Comparison of ENCODE assay signal across 26 cellular contexts in genomic region chr7:65449505-65449852, GRCh38.
A peak's percentile ranks its signal among the peaks of the same experiment; 100 is the strongest.
DNase-seq lines count a peak whose midpoint lies in the region; ATAC-seq and TF ChIP-seq lines count a peak whose summit lies in the region.
"Had no signal": no experiment of that assay in that cellular context is flagged by ENCODE, and none has a peak within 500 bp of the region (broad histone marks: within the 10 kb centered on the region; RNA-seq: fewer than 3 reads in every experiment).

No MANE protein-coding gene starts in this region.

- peak overlapping the region; percentile 21 for H3K9ac ChIP-seq in Loucy (ENCODE audit: low read depth, low read length, poor library complexity, severe bottlenecking)

- no peaks in the 10 kb centered on the region for H3K36me3 Mint-ChIP-seq in mesothelial cell of epicardium
- H3K36me3 Mint-ChIP-seq: activated naive CD8-positive, alpha-beta T cell; CD8-positive, alpha-beta T cell had no signal

- no peaks in the 10 kb centered on the region for H4K20me1 ChIP-seq in Loucy (ENCODE audit: insufficient read depth, low read length, poor library complexity, severe bottlenecking)

- H3K36me3 ChIP-seq in A673 (ENCODE audit: insufficient read depth, low read length, poor library complexity, severe bottlenecking) (no peaks in the 10 kb centered on the region), Loucy (ENCODE audit: insufficient read depth, low read length) (no peaks in the 10 kb centered on the region), breast epithelium (no peaks in the 10 kb centered on the region)
- H3K36me3 ChIP-seq: ascending aorta, neutrophil had no signal

- H3K4me3 ChIP-seq in A673 (ENCODE audit: low read depth, low read length, poor library complexity, severe bottlenecking) (no peak overlapping the region), Loucy (ENCODE audit: low read length, poor library complexity, severe bottlenecking) (peak overlapping the region; percentile 28), breast epithelium (no peak overlapping the region)
- H3K4me3 ChIP-seq: ascending aorta, lung, psoas muscle had no signal

- BruUV-seq in A673 (replicated peaks; lab: Mats Ljungman, UMichigan): no TSS peak

- DNase-seq in A673 (ENCODE audit: low spot score) (peak; percentile 92), breast epithelium (ENCODE audit: low spot score in 2 of 2) (no peak), mesothelial cell of epicardium (ENCODE audit: low spot score in 2 of 2, unreplicated experiment in 2 of 2) (no peak), left lobe of liver (ENCODE audit: low spot score) (no peak), SW480 (ENCODE audit: low spot score) (no peak)
- no peak for DNase-seq in activated T-cell treated with anti-CD3 and anti-CD28 coated beads, Interleukin-2, amount 50 U/mL, for 48 hours
- DNase-seq: activated CD4-positive, alpha-beta T cell treated with anti-CD3 and anti-CD28 coated beads for 36 hours; activated effector memory CD4-positive, alpha-beta T cell treated with Interleukin-2 at 50 U/mL for 16 hours; activated T-cell treated with anti-CD3 and anti-CD28 coated beads for 4 hours; CD8-positive, alpha-beta T cell; islet precursor cell; NCI-H1417 treated with DMSO at 0.1 percent for 48 hours; NCI-H2081; NCI-H2227 treated with DMSO at 0.1 percent for 48 hours; psoas muscle; RPMI8226; T-helper 2 cell had no signal

- ATAC-seq in left lobe of liver (no peak), GM18867 (IDR thresholded peaks at IDR 0.05; ENCODE audit: unreplicated experiment) (no peak)
- ATAC-seq: CD8-positive, alpha-beta T cell; psoas muscle had no signal

- no peak overlapping the region for H3K4me3 Mint-ChIP-seq in mesothelial cell of epicardium
- H3K4me3 Mint-ChIP-seq: activated CD4-positive, alpha-beta T cell treated with anti-CD3 and anti-CD28 coated beads for 36 hours; activated naive CD8-positive, alpha-beta T cell; CD8-positive, alpha-beta T cell; central memory CD8-positive, alpha-beta T cell; dendritic cell treated with granulocyte-macrophage colony-stimulating factor and Interleukin-4, amounts not matched to agents 40 ng/mL and 50 ng/mL, for 4 days; stimulated activated naive CD8-positive, alpha-beta T cell treated with anti-CD3 and anti-CD28 coated beads, Interleukin-15, Interleukin-2, amounts not matched to agents 100 ng/mL and 50 ng/mL, for 24 hours had no signal

- peak overlapping the region; percentile 53 for H3K4me2 ChIP-seq in Loucy (ENCODE audit: low read depth, low read length, poor library complexity, severe bottlenecking)

- TF ChIP-seq CTCF in A673 (conservative IDR thresholded peaks at IDR 0.05; ENCODE audit: low read depth, low read length): no peak
- TF ChIP-seq CTCF in Loucy (conservative IDR thresholded peaks at IDR 0.05; ENCODE audit: low read length): no peak
- no peak for TF ChIP-seq CTCF in breast epithelium (IDR thresholded peaks at IDR 0.05)
- TF ChIP-seq CTCF in mesothelial cell of epicardium (IDR thresholded peaks at IDR 0.05; ENCODE audit: unreplicated experiment): no peak

- H3K27me3 ChIP-seq in A673 (replicated peaks; ENCODE audit: insufficient read depth, low read depth, low read length, poor library complexity) (no peaks in the 10 kb centered on the region), Loucy (ENCODE audit: insufficient read depth, low read length, poor library complexity, severe bottlenecking) (no peaks in the 10 kb centered on the region), breast epithelium (no peaks in the 10 kb centered on the region)
- H3K27me3 ChIP-seq: ascending aorta had no signal

- no peak for TF ChIP-seq POLR2A in breast epithelium (IDR thresholded peaks at IDR 0.05)

- H3K27ac Mint-ChIP-seq in mesothelial cell of epicardium: peak overlapping the region; percentile 84
- H3K27ac Mint-ChIP-seq: activated CD4-positive, alpha-beta T cell treated with anti-CD3 and anti-CD28 coated beads for 36 hours; activated naive CD8-positive, alpha-beta T cell; CD8-positive, alpha-beta T cell; dendritic cell treated with granulocyte-macrophage colony-stimulating factor and Interleukin-4, amounts not matched to agents 40 ng/mL and 50 ng/mL, for 4 days; stimulated activated naive CD8-positive, alpha-beta T cell treated with anti-CD3 and anti-CD28 coated beads, Interleukin-15, Interleukin-2, amounts not matched to agents 100 ng/mL and 50 ng/mL, for 24 hours had no signal

- peak overlapping the region; percentile 55 for H3K27ac ChIP-seq in A673 (ENCODE audit: low read depth, low read length, poor library complexity, severe bottlenecking)
- H3K27ac ChIP-seq in breast epithelium: peak overlapping the region; percentile 6 to 44
- H3K27ac ChIP-seq: ascending aorta, neutrophil, psoas muscle had no signal

- peaks cover 34% of the 10 kb centered on the region for H3K9me3 Mint-ChIP-seq in mesothelial cell of epicardium
- H3K9me3 Mint-ChIP-seq: CD8-positive, alpha-beta T cell had no signal

- H3K27me3 Mint-ChIP-seq in mesothelial cell of epicardium (ENCODE audit: low read depth): peaks cover 2% of the 10 kb centered on the region

- H3K9me2 ChIP-seq in Loucy (replicated peaks; ENCODE audit: low read depth, low read length): no peaks in the 10 kb centered on the region

- intact Hi-C loops in A673 (cut with micrococcal nuclease; ENCODE audit: unreplicated experiment): no loop called here
- intact Hi-C loops in breast epithelium (cut with DNase I; ENCODE audit: low total_unique reads): no loop called here

- POLR2A ChIA-PET in A673 (lab: Charles Lee; ENCODE audit: low non-redundant PET): interaction anchor here (0.5 kb wide), 1 partner anchor 546 kb away, joined by 3 read pairs; no protein-coding TSS in a partner anchor

- no peaks in the 10 kb centered on the region for H3K9me3 ChIP-seq in A673 (ENCODE audit: low read depth, low read length, poor library complexity, severe bottlenecking)
- peaks cover 5% of the 10 kb centered on the region; the same call in 1 of the 2 replicates for H3K9me3 ChIP-seq in Loucy (ENCODE audit: insufficient read depth, low read depth, low read length)
- peaks cover 0 to 10% of the 10 kb centered on the region in 2 donors for H3K9me3 ChIP-seq in breast epithelium
- H3K9me3 ChIP-seq: ascending aorta, neutrophil, psoas muscle had no signal

- H3F3A ChIP-seq in Loucy (ENCODE audit: low read depth): no peaks in the 10 kb centered on the region

- no peaks in the 10 kb centered on the region for H3K79me2 ChIP-seq in Loucy (ENCODE audit: insufficient read depth, low read length)

- H3K4me1 ChIP-seq in A673 (ENCODE audit: insufficient read depth, low read length, poor library complexity, severe bottlenecking) (peaks cover 33% of the 10 kb centered on the region), Loucy (ENCODE audit: insufficient read depth, low read length, poor library complexity, severe bottlenecking) (peaks cover 47% of the 10 kb centered on the region), breast epithelium (no peaks in the 10 kb centered on the region)
- H3K4me1 ChIP-seq: ascending aorta, psoas muscle had no signal

- H3K4me1 Mint-ChIP-seq in mesothelial cell of epicardium: peaks cover 4% of the 10 kb centered on the region

- CTCF ChIA-PET in A673 (lab: Charles Lee): no interaction called here

- H2AFZ ChIP-seq in Loucy (ENCODE audit: low read length): peak overlapping the region; percentile 25; the same call in 1 of the 2 replicates
